In genomic region chr12:107152331-107152730, GRCh38 we compare ENCODE assay signal across 1 cellular context.
TF ChIP-seq lines count a peak whose summit lies in the region.

No MANE protein-coding gene starts in this region.

TF ChIP-seq in IMR-90, 13 proteins besides CTCF, POLR2A, EP300 and RAD21:
- TF ChIP-seq FOS (IDR thresholded peaks at IDR 0.05; ENCODE audit: low read depth, low read length): no peak
- no peak for TF ChIP-seq MAZ (IDR thresholded peaks at IDR 0.05; ENCODE audit: borderline replicate concordance, low read depth, low read length)
- TF ChIP-seq CHD1 (IDR thresholded peaks at IDR 0.05; ENCODE audit: low read depth, low read length): no peak
- TF ChIP-seq BHLHE40 (IDR thresholded peaks at IDR 0.05; ENCODE audit: low read depth, low read length): no peak
